Comparison of ENCODE assay signal across 18 cellular contexts in genomic region chr20:37938181-37938775, GRCh38. TPM values are rescaled to one million over a fixed set of nuclear protein-coding genes. Genes with fewer than 3 reads are reported as not detected.
A peak's percentile ranks its signal among the peaks of the same experiment; 100 is the strongest.
DNase-seq lines count a peak whose midpoint lies in the region; ATAC-seq, FAIRE-seq and TF ChIP-seq lines count a peak whose summit lies in the region.
"Had no signal": no experiment of that assay in that cellular context is flagged by ENCODE, and none has a peak within 500 bp of the region (broad histone marks: within the 10 kb centered on the region; RNA-seq: fewer than 3 reads in every experiment).

No MANE protein-coding gene starts in this region.

- intact Hi-C loops in upper lobe of right lung (cut with DNase I): no loop called here

- peak; percentile 76 for FAIRE-seq in HTR-8/SVneo (lab: Jason Lieb, UNC)
- FAIRE-seq: GM18507, H54 had no signal

- no peak for ATAC-seq in upper lobe of right lung
- ATAC-seq: HCT116 had no signal

- DNase-seq in activated effector memory CD4-positive, alpha-beta T cell treated with anti-CD3 and anti-CD28 coated beads, Interleukin-2, amount 50 U/mL, for 16 hours: peak; percentile 47
- DNase-seq in activated effector memory CD4-positive, alpha-beta T cell treated with Interleukin-2 at 50 U/mL for 16 hours: no peak
- DNase-seq in HTR-8/SVneo (ENCODE audit: insufficient read length, low spot score): no peak
- DNase-seq in mesenteric fat pad (ENCODE audit: low spot score): peak; percentile 84
- peak; percentile 40 for DNase-seq in upper lobe of right lung
- no peak for DNase-seq in DMS153 (lab: John Stamatoyannopoulos, UW)
- DNase-seq in RPMI8226: no peak
- DNase-seq: AML-193; CD8-positive, alpha-beta memory T cell; DMS53; GF-D8; GM23248 had no signal

- H3K4me3 ChIP-seq in upper lobe of right lung: no peak overlapping the region
- H3K4me3 ChIP-seq: BLaER1, GM23248 had no signal

- no peaks in the 10 kb centered on the region for H3K36me3 ChIP-seq in upper lobe of right lung
- H3K36me3 ChIP-seq: BLaER1 had no signal

- no peak for TF ChIP-seq CTCF in upper lobe of right lung (IDR thresholded peaks at IDR 0.05)

- H3K27me3 ChIP-seq in upper lobe of right lung: no peaks in the 10 kb centered on the region
- H3K27me3 ChIP-seq: BLaER1 had no signal

- no peaks in the 10 kb centered on the region for H3K4me1 ChIP-seq in upper lobe of right lung
- H3K4me1 ChIP-seq: Caco-2 had no signal

- no peak overlapping the region for H3K27ac ChIP-seq in upper lobe of right lung
- H3K27ac ChIP-seq: 22Rv1, BLaER1, GM23248 had no signal

- H3K9me3 ChIP-seq in upper lobe of right lung: no peaks in the 10 kb centered on the region
- H3K9me3 ChIP-seq: BLaER1, Caco-2 had no signal

RNA-seq across cellular contexts. Expression of gene VSTM2L, which starts 35.4 kb away (rescaled TPM):
- 0.93 TPM for total RNA-seq in mesenteric fat pad
- 12.9 TPM for total RNA-seq in upper lobe of right lung
- total RNA-seq: Caco-2; CD8-positive, alpha-beta memory T cell had no signal

Comparison
In these comparisons a context has a peak if more than half of its experiments do, and no peak if none do; other contexts are left out.
1. DNase-seq: peak in activated effector memory CD4-positive, alpha-beta T cell treated with anti-CD3 and anti-CD28 coated beads, Interleukin-2, amount 50 U/mL, for 16 hours (single experiment), mesenteric fat pad (single experiment) and upper lobe of right lung (single experiment); none in activated effector memory CD4-positive, alpha-beta T cell treated with Interleukin-2 at 50 U/mL for 16 hours (single experiment), HTR-8/SVneo (single experiment), DMS153 (single experiment) and RPMI8226 (single experiment).